12 cellular contexts compared by ENCODE assay signal in genomic region chr11:117827521-117828511, GRCh38. TPM values are rescaled to one million over a fixed set of nuclear protein-coding genes. Genes with fewer than 3 reads are reported as not detected.
DNase-seq lines count a peak whose midpoint lies in the region; ATAC-seq and TF ChIP-seq lines count a peak whose summit lies in the region.
"Had no signal": no experiment of that assay in that cellular context is flagged by ENCODE, and none has a peak within 500 bp of the region (broad histone marks: within the 10 kb centered on the region; RNA-seq: fewer than 3 reads in every experiment).

No MANE protein-coding gene starts in this region.

- H3K27me3 ChIP-seq in heart left ventricle (no peaks in the 10 kb centered on the region), lower lobe of right lung (ENCODE audit: low read depth) (peaks cover 3% of the 10 kb centered on the region), aorta (ENCODE audit: control insufficient read depth in 1 of 2, insufficient read depth in 2 of 2, low read length in 1 of 2) (no peaks in the 10 kb centered on the region)

- H3K9me3 ChIP-seq in heart left ventricle: no peaks in the 10 kb centered on the region
- no peaks in the 10 kb centered on the region for H3K9me3 ChIP-seq in lower lobe of right lung
- no peaks in the 10 kb centered on the region for H3K9me3 ChIP-seq in aorta (ENCODE audit: control insufficient read depth, low read length)

- TF ChIP-seq POLR2A in heart left ventricle (IDR thresholded peaks at IDR 0.05): no peak

- WGBS in heart left ventricle, 4 donors: 74 to 79% (median 76%) methylated on average over 10 to 15 of the region's 15 CpGs
- 68 to 73% methylated on average over 15 of the region's 15 CpGs for WGBS in aorta, 2 donors

- H3K36me3 ChIP-seq in heart left ventricle (no peaks in the 10 kb centered on the region), lower lobe of right lung (no peaks in the 10 kb centered on the region), aorta (ENCODE audit: control insufficient read depth in 1 of 2, insufficient read depth in 2 of 2, low read length in 1 of 2) (no peaks in the 10 kb centered on the region)

- H3K27ac ChIP-seq in heart left ventricle (peak overlapping the region in 6 of 12 donors; percentile 32 to 57 (median 46)), lower lobe of right lung (peak overlapping the region; percentile 4), aorta (ENCODE audit: low read depth in 1 of 2, low read length in 2 of 2) (no peak overlapping the region)
- H3K27ac ChIP-seq: parathyroid adenoma had no signal

- H3K4me1 ChIP-seq in heart left ventricle (peaks cover 2 to 66% (median 40%) of the 10 kb centered on the region in 12 donors), lower lobe of right lung (peaks cover 55% of the 10 kb centered on the region), aorta (ENCODE audit: control insufficient read depth in 1 of 2, insufficient read depth in 2 of 2, low read length in 2 of 2) (no peaks in the 10 kb centered on the region)
- H3K4me1 ChIP-seq: parathyroid adenoma had no signal

- H3K4me3 ChIP-seq in heart left ventricle (no peak overlapping the region), lower lobe of right lung (no peak overlapping the region), aorta (ENCODE audit: low read length in 2 of 2) (no peak overlapping the region)

- ATAC-seq in heart left ventricle (no peak), Right ventricle myocardium superior (ENCODE audit: poor library complexity) (no peak), lower lobe of right lung (no peak), aorta (ENCODE audit: low FRiP score) (no peak), GM18519 (IDR thresholded peaks at IDR 0.05; ENCODE audit: low FRiP score, unreplicated experiment) (no peak)

- intact Hi-C loops in heart left ventricle (cut with DNase I): no loop called here
- intact Hi-C loops in Right ventricle myocardium superior (cut with DNase I): no loop called here
- intact Hi-C loops in lower lobe of right lung (cut with DNase I): no loop called here
- intact Hi-C loops in aorta (cut with DNase I): no loop called here

- TF ChIP-seq CTCF in heart left ventricle (IDR thresholded peaks at IDR 0.05): no peak
- no peak for TF ChIP-seq CTCF in lower lobe of right lung (IDR thresholded peaks at IDR 0.05)
- no peak for TF ChIP-seq CTCF in GM10266 (IDR thresholded peaks at IDR 0.05; ENCODE audit: control insufficient read depth, insufficient read depth, low read depth, missing control alignments)

- DNase-seq in heart left ventricle (peak; percentile 7 to 59 (median 29)), Right ventricle myocardium superior (no peak), lower lobe of right lung (no peak), aorta (peak; percentile 38 to 65), cerebellum (ENCODE audit: low spot score) (no peak), GM10266 (ENCODE audit: extremely low spot score) (no peak)
- DNase-seq in activated effector memory CD4-positive, alpha-beta T cell treated with Interleukin-2 at 50 U/mL for 16 hours: peak; percentile 36
- DNase-seq: NCI-H1436 had no signal

RNA-seq across cellular contexts. Expression of gene FXYD2, which starts 3.3 kb away (rescaled TPM):
- 1 to 10 TPM in 5 of 9 donors, under 1 TPM in 3, not detected in 1; 0.48 to 2.7 (median 1.8) TPM for total RNA-seq in heart left ventricle
- polyA plus RNA-seq in heart left ventricle: 1 to 10 TPM in 1 of 2 donors, under 1 TPM in 1; 0.53 to 1.8 TPM
- total RNA-seq in Right ventricle myocardium superior: 1.4 TPM
- total RNA-seq in lower lobe of right lung: 2.8 TPM
- 1 to 10 TPM; 1.1 to 4.7 TPM for total RNA-seq in aorta
- 1 to 10 TPM in 1 of 2 donors, not detected in 1; 1.5 TPM for polyA plus RNA-seq in aorta
- total RNA-seq in cerebellum: 2.4 TPM
- total RNA-seq: SK-MEL-5 had no signal

RNA-seq across cellular contexts. Expression of gene DSCAML1, which starts 30.8 kb away (rescaled TPM):
- 1 to 10 TPM in 3 of 9 donors, under 1 TPM in 6; 0.05 to 1.7 (median 0.81) TPM for total RNA-seq in heart left ventricle
- polyA plus RNA-seq in heart left ventricle: under 1 TPM; 0.11 to 0.76 TPM
- total RNA-seq in Right ventricle myocardium superior: 0.83 TPM
- total RNA-seq in lower lobe of right lung: 0.95 TPM
- 1 to 10 TPM in 1 of 2 donors, under 1 TPM in 1; 0.58 to 2.2 TPM for total RNA-seq in aorta
- under 1 TPM in 1 of 2 donors, not detected in 1; 0.13 TPM for polyA plus RNA-seq in aorta
- 18.8 TPM for total RNA-seq in cerebellum
- total RNA-seq: glomerular endothelial cell, SK-MEL-5 had no signal

RNA-seq across cellular contexts. Expression of gene FXYD6, which starts 48.6 kb away (rescaled TPM):
- total RNA-seq in heart left ventricle (10 to 100 TPM; 24.6 to 51.2 (median 35.0) TPM), Right ventricle myocardium superior (34.6 TPM), lower lobe of right lung (61.2 TPM), aorta (10 to 100 TPM; 28.6 to 28.7 TPM), cerebellum (93.6 TPM)
- polyA plus RNA-seq in heart left ventricle (10 to 100 TPM; 51.2 to 54.0 TPM), aorta (10 to 100 TPM; 14.5 to 28.2 TPM)

Comparison
In these comparisons a context has a peak if more than half of its experiments do, and no peak if none do; other contexts are left out.
1. DNase-seq: peak in heart left ventricle (5 of 5), activated effector memory CD4-positive, alpha-beta T cell treated with Interleukin-2 at 50 U/mL for 16 hours (single experiment) and aorta (2 of 2); none in Right ventricle myocardium superior (single experiment), lower lobe of right lung (single experiment), cerebellum (single experiment) and GM10266 (single experiment).